1 cellular context compared by ENCODE assay signal in genomic region chr6:157392927-157393666, GRCh38.
TF ChIP-seq lines count a peak whose summit lies in the region.

No MANE protein-coding gene starts in this region.

TF ChIP-seq in K562, 482 proteins besides CTCF, POLR2A, EP300 and RAD21 (continued from another document and continues in another):
- TF ChIP-seq MBD2 (IDR thresholded peaks at IDR 0.05; ENCODE audit: borderline replicate concordance, low read depth), result peak; percentile 81
- peak; percentile 94 for TF ChIP-seq SMARCA4 (IDR thresholded peaks at IDR 0.05)
- no peak for TF ChIP-seq GTF2E2 (tag; IDR thresholded peaks at IDR 0.05)
- no peak for TF ChIP-seq PURB (CRISPR knock-in tag; IDR thresholded peaks at IDR 0.05; ENCODE audit: low read depth)
- no peak for TF ChIP-seq FOXA1 (IDR thresholded peaks at IDR 0.05; ENCODE audit: borderline replicate concordance)
- no peak for TF ChIP-seq PKNOX1 (IDR thresholded peaks at IDR 0.05)
- no peak for TF ChIP-seq SMC3 (conservative IDR thresholded peaks at IDR 0.05; ENCODE audit: insufficient read depth, low read depth, low read length)
- TF ChIP-seq ZNF699 (CRISPR knock-in tag; IDR thresholded peaks at IDR 0.05; ENCODE audit: insufficient replicate concordance), result no peak
- TF ChIP-seq ZSCAN29 (IDR thresholded peaks at IDR 0.05), result no peak
- peak in 1 of 2 experiments; percentile 35 for TF ChIP-seq E2F6 (IDR thresholded peaks at IDR 0.05; ENCODE audit: borderline replicate concordance in 1 of 2, extremely low read depth in 1 of 2, insufficient read depth in 1 of 2, insufficient read length in 1 of 2, low read depth in 1 of 2, low read length in 1 of 2, poor library complexity in 1 of 2, severe bottlenecking in 1 of 2)
- TF ChIP-seq RREB1 (CRISPR knock-in tag; IDR thresholded peaks at IDR 0.05), result no peak
- no peak for TF ChIP-seq NR2F6 (CRISPR knock-in tag; IDR thresholded peaks at IDR 0.05)
- peak; percentile 93 for TF ChIP-seq TFAP4 (CRISPR knock-in tag; IDR thresholded peaks at IDR 0.05; ENCODE audit: borderline replicate concordance)
- no peak for TF ChIP-seq CHD7 (IDR thresholded peaks at IDR 0.05; ENCODE audit: low read depth, low read length)
- no peak for TF ChIP-seq RBM15 (IDR thresholded peaks at IDR 0.05; ENCODE audit: insufficient read depth, low read length)
- TF ChIP-seq STAT6 (CRISPR knock-in tag; IDR thresholded peaks at IDR 0.05), result no peak
- TF ChIP-seq ZNF589 (CRISPR knock-in tag; IDR thresholded peaks at IDR 0.05; ENCODE audit: low read depth), result no peak
- TF ChIP-seq JUN (IDR thresholded peaks at IDR 0.05; ENCODE audit: borderline replicate concordance, low read depth, low read length), result peak; percentile 14; the same call in 1 of the 2 replicates
- no peak for TF ChIP-seq JUN (CRISPR knock-in tag; IDR thresholded peaks at IDR 0.05; ENCODE audit: borderline replicate concordance)
- TF ChIP-seq ZNF561 (CRISPR knock-in tag; conservative IDR thresholded peaks at IDR 0.05), result no peak
- no peak for TF ChIP-seq ARID4B (CRISPR knock-in tag; IDR thresholded peaks at IDR 0.05)
- TF ChIP-seq ASH1L (IDR thresholded peaks at IDR 0.05; ENCODE audit: borderline replicate concordance, low read depth, partially characterized antibody), result no peak
- TF ChIP-seq IRF2 (CRISPR knock-in tag; IDR thresholded peaks at IDR 0.05), result no peak
